Comparison of ENCODE assay signal across 27 cellular contexts in the genomic region with DNA sequence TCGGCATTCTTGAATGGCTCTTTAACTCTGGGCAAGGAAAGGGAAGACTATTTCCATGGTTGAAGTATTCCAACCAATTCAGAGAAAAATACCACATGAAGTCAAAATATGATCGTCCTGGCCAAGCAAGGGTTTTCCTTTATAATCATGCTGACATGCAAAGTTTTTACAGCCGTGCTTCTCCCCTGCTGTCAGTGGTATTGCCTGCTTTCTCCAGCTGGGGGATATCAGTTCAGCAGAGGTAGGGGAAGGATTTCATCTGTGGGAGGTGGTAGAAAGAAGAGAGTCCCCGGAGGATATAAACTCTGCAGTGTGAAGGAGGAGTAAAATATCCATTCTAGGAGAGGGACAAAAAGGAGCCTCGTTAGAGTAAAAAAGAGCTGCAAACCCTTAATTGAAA.
A peak's percentile ranks its signal among the peaks of the same experiment; 100 is the strongest.
DNase-seq lines count a peak whose midpoint lies in the region; ATAC-seq, FAIRE-seq and TF ChIP-seq lines count a peak whose summit lies in the region.
"Had no signal": no experiment of that assay in that cellular context is flagged by ENCODE, and none has a peak within 500 bp of the region (broad histone marks: within the 10 kb centered on the region; RNA-seq: fewer than 3 reads in every experiment).

No MANE protein-coding gene starts in this region.

- DNase-seq in K562 (ENCODE audit: extremely low read depth in 1 of 4, low spot score in 3 of 4), result no peak
- no peak for DNase-seq in progenitor cell of endocrine pancreas (ENCODE audit: low spot score, unreplicated experiment)
- no peak for DNase-seq in tibial artery
- no peak for DNase-seq in NCI-H2107 (lab: John Stamatoyannopoulos, UW)
- DNase-seq: activated CD4-positive, alpha-beta T cell treated with anti-CD3 and anti-CD28 coated beads, Interleukin-2, amount 10 ng/mL, durations not matched to agents 7 days and 5 days; activated CD8-positive, alpha-beta memory T cell treated with anti-CD3 and anti-CD28 coated beads, Interleukin-2, amount 10 ng/mL, durations not matched to agents 7 days and 5 days; activated naive CD4-positive, alpha-beta T cell treated with anti-CD3 and anti-CD28 coated beads, Interleukin-2, amount 50 U/mL, for 16 hours; anterior cingulate cortex; CD4-positive, alpha-beta memory T cell; H9; heart left ventricle; KG1; left ventricle myocardium inferior; NCI-H1694; Peyer's patch; stimulated activated CD4-positive, alpha-beta T cell treated with anti-CD3 and anti-CD28 coated beads, Interleukin-1b, Interleukin-23, amount 100 ng/mL, for 48 hours; substantia nigra; T-helper 1 cell had no signal

- H3K9me1 ChIP-seq in K562 (ENCODE audit: control insufficient read depth, insufficient read depth, low read length), result no peaks in the 10 kb centered on the region

- no peak for TF ChIP-seq RAD21 in K562 (CRISPR knock-in tag; conservative IDR thresholded peaks at IDR 0.05 in 1 of 2, IDR thresholded peaks at IDR 0.05 in 1 of 2)

- H3K4me3 ChIP-seq in K562 (no peak overlapping the region), tibial artery (no peak overlapping the region)
- H3K4me3 ChIP-seq: heart left ventricle, left ventricle myocardium inferior, Peyer's patch, skin epidermis, vagina had no signal

- peaks cover 12% of the 10 kb centered on the region for H3K9me3 Mint-ChIP-seq in progenitor cell of endocrine pancreas (ENCODE audit: low read depth)
- H3K9me3 Mint-ChIP-seq: activated CD4-positive, alpha-beta T cell treated with anti-CD3 and anti-CD28 coated beads, Interleukin-2, amount 10 ng/mL, durations not matched to agents 7 days and 5 days; activated T-helper 1 cell treated with anti-CD3 and anti-CD28 coated beads, Interleukin-12 subunit alpha, Interleukin-12 subunit beta, Interleukin-2, Interleukin-4 antibody, amounts not matched to agents 30 ng/mL and 10 ng/mL and 1 ng/mL, durations not matched to agents 14 hours and 24 hours and 36 hours; H9 had no signal

- TF ChIP-seq EP300 in K562 (IDR thresholded peaks at IDR 0.05; ENCODE audit: low read length), result no peak

- H3K4me1 ChIP-seq in K562 (replicated peaks in 1 of 2; ENCODE audit: control insufficient read depth in 2 of 2, insufficient read depth in 2 of 2, low read length in 2 of 2) (no peaks in the 10 kb centered on the region), tibial artery (no peaks in the 10 kb centered on the region)
- H3K4me1 ChIP-seq: Peyer's patch had no signal

- TF ChIP-seq CTCF in K562 (IDR thresholded peaks at IDR 0.05 in 2 of 3, conservative IDR thresholded peaks at IDR 0.05 in 1 of 3; ENCODE audit: insufficient read depth in 2 of 3, low read depth in 1 of 3, low read length in 3 of 3) (no peak), progenitor cell of endocrine pancreas (IDR thresholded peaks at IDR 0.05; ENCODE audit: unreplicated experiment) (no peak), tibial artery (IDR thresholded peaks at IDR 0.05) (no peak)

- no peak overlapping the region for H3K4me3 Mint-ChIP-seq in progenitor cell of endocrine pancreas (ENCODE audit: low read depth)
- H3K4me3 Mint-ChIP-seq: activated CD4-positive, alpha-beta T cell treated with anti-CD3 and anti-CD28 coated beads, Interleukin-2, amount 10 ng/mL, durations not matched to agents 7 days and 5 days; activated CD8-positive, alpha-beta memory T cell treated with anti-CD3 and anti-CD28 coated beads, Interleukin-2, amount 10 ng/mL, durations not matched to agents 7 days and 5 days; activated T-helper 1 cell treated with anti-CD3 and anti-CD28 coated beads, Interleukin-12 subunit alpha, Interleukin-12 subunit beta, Interleukin-2, Interleukin-4 antibody, amounts not matched to agents 30 ng/mL and 10 ng/mL and 1 ng/mL, durations not matched to agents 14 hours and 24 hours and 36 hours; CD4-positive, alpha-beta memory T cell; central memory CD8-positive, alpha-beta T cell; H9 had no signal

- no peak for FAIRE-seq in K562 (lab: Jason Lieb, UNC)
- FAIRE-seq: endothelial cell of umbilical vein had no signal

- peaks cover 2% of the 10 kb centered on the region for H3K36me3 Mint-ChIP-seq in progenitor cell of endocrine pancreas (ENCODE audit: insufficient read depth)
- H3K36me3 Mint-ChIP-seq: activated CD8-positive, alpha-beta memory T cell treated with anti-CD3 and anti-CD28 coated beads, Interleukin-2, amount 10 ng/mL, durations not matched to agents 7 days and 5 days; CD4-positive, alpha-beta memory T cell had no signal

- peak overlapping the region; percentile 3 for H3K27ac Mint-ChIP-seq in progenitor cell of endocrine pancreas
- H3K27ac Mint-ChIP-seq: activated CD4-positive, alpha-beta T cell treated with anti-CD3 and anti-CD28 coated beads, Interleukin-2, amount 10 ng/mL, durations not matched to agents 7 days and 5 days; activated CD8-positive, alpha-beta memory T cell treated with anti-CD3 and anti-CD28 coated beads, Interleukin-2, amount 10 ng/mL, durations not matched to agents 7 days and 5 days; activated T-helper 1 cell treated with anti-CD3 and anti-CD28 coated beads, Interleukin-12 subunit alpha, Interleukin-12 subunit beta, Interleukin-2, Interleukin-4 antibody, amounts not matched to agents 30 ng/mL and 10 ng/mL and 1 ng/mL, durations not matched to agents 14 hours and 24 hours and 36 hours; CD4-positive, alpha-beta memory T cell had no signal

- H3K9me3 ChIP-seq in K562 (replicated peaks; ENCODE audit: control insufficient read depth, insufficient read depth, low read depth, low read length), result no peaks in the 10 kb centered on the region
- H3K9me3 ChIP-seq in tibial artery, result no peaks in the 10 kb centered on the region
- H3K9me3 ChIP-seq: heart left ventricle, left ventricle myocardium inferior, neutrophil, Peyer's patch, vagina had no signal

- no TSS peak for BruUV-seq in K562 (replicated peaks; lab: Mats Ljungman, UMichigan)

- in situ Hi-C loops in K562 (cut with MboI), result no loop called here

- no peak overlapping the region for H2AFZ ChIP-seq in K562 (ENCODE audit: low read depth, low read length)

- intact Hi-C loops in K562 (cut with micrococcal nuclease) (no loop called here), tibial artery (cut with DNase I; ENCODE audit: low total_unique reads) (no loop called here)

- peaks cover 6% of the 10 kb centered on the region for H3K27me3 Mint-ChIP-seq in progenitor cell of endocrine pancreas
- H3K27me3 Mint-ChIP-seq: activated CD4-positive, alpha-beta T cell treated with anti-CD3 and anti-CD28 coated beads, Interleukin-2, amount 10 ng/mL, durations not matched to agents 7 days and 5 days; activated CD8-positive, alpha-beta memory T cell treated with anti-CD3 and anti-CD28 coated beads, Interleukin-2, amount 10 ng/mL, durations not matched to agents 7 days and 5 days; central memory CD8-positive, alpha-beta T cell had no signal

- peaks cover 22% of the 10 kb centered on the region for H3K4me1 Mint-ChIP-seq in progenitor cell of endocrine pancreas (ENCODE audit: low read depth)
- H3K4me1 Mint-ChIP-seq: activated CD4-positive, alpha-beta T cell treated with anti-CD3 and anti-CD28 coated beads, Interleukin-2, amount 10 ng/mL, durations not matched to agents 7 days and 5 days; activated CD8-positive, alpha-beta memory T cell treated with anti-CD3 and anti-CD28 coated beads, Interleukin-2, amount 10 ng/mL, durations not matched to agents 7 days and 5 days; CD4-positive, alpha-beta memory T cell; central memory CD8-positive, alpha-beta T cell had no signal

- WGBS in K562 (ENCODE audit: insufficient coverage, low coverage, missing lambda C conversion rate), result 0% methylated on average over 5 of the region's 5 CpGs

- POLR2A ChIA-PET in K562 (lab: Yijun Ruan, JAX), result interaction anchor here (0.6 to 1.6 kb wide), 3 partner anchors 14 to 83 kb away, joined by 3 to 4 read pairs (median 3); no protein-coding TSS in a partner anchor

- ATAC-seq in GM18868 (IDR thresholded peaks at IDR 0.05; ENCODE audit: unreplicated experiment), result peak; percentile 42
- ATAC-seq in HG02870 (IDR thresholded peaks at IDR 0.05; ENCODE audit: unreplicated experiment), result peak; percentile 35
- peak; percentile 72 for ATAC-seq in K562
- ATAC-seq in GM21528 (IDR thresholded peaks at IDR 0.05; ENCODE audit: low FRiP score, unreplicated experiment), result no peak
- ATAC-seq: activated CD8-positive, alpha-beta memory T cell treated with anti-CD3 and anti-CD28 coated beads, Interleukin-2, amount 10 ng/mL, durations not matched to agents 7 days and 5 days; heart left ventricle had no signal

- H3K9ac ChIP-seq in K562 (ENCODE audit: insufficient read depth in 1 of 2, low read depth in 2 of 2, low read length in 2 of 2), result no peak overlapping the region

- no peaks in the 10 kb centered on the region for H3K79me2 ChIP-seq in K562 (ENCODE audit: control insufficient read depth, insufficient read depth, low read length)

- H3K27ac ChIP-seq in K562 (ENCODE audit: extremely low read depth, low read depth, low read length) (no peak overlapping the region), tibial artery (no peak overlapping the region)
- H3K27ac ChIP-seq: heart left ventricle, left ventricle myocardium inferior, neutrophil, Peyer's patch, skin epidermis, vagina had no signal

- CTCF ChIA-PET in K562 (lab: Yijun Ruan, JAX; ENCODE audit: low intra/inter-chr PET ratio), result no interaction called here

- H4K20me1 ChIP-seq in K562 (replicated peaks; ENCODE audit: control insufficient read depth, insufficient read depth, low read length), result no peaks in the 10 kb centered on the region

- H3K4me2 ChIP-seq in K562 (ENCODE audit: insufficient read depth, low read length), result no peak overlapping the region

- H3K27me3 ChIP-seq in K562 (ENCODE audit: control insufficient read depth in 2 of 2, insufficient read depth in 2 of 2, low read length in 2 of 2) (peaks cover 6 to 11% of the 10 kb centered on the region in 2 experiments; a peak in 4 of 5 replicates), tibial artery (no peaks in the 10 kb centered on the region)
- H3K27me3 ChIP-seq: heart left ventricle, neutrophil, Peyer's patch, vagina had no signal

- no peaks in the 10 kb centered on the region for H3K36me3 ChIP-seq in K562 (ENCODE audit: control insufficient read depth, insufficient read depth, low read length)
- no peaks in the 10 kb centered on the region for H3K36me3 ChIP-seq in tibial artery
- H3K36me3 ChIP-seq: heart left ventricle, left ventricle myocardium inferior, neutrophil, Peyer's patch, vagina had no signal

- TF ChIP-seq POLR2A in K562 (conservative IDR thresholded peaks at IDR 0.05), result no peak
